Comparison of ENCODE assay signal across 25 cellular contexts in genomic region chr7:102834466-102834865, GRCh38.
DNase-seq lines count a peak whose midpoint lies in the region; ATAC-seq, FAIRE-seq and TF ChIP-seq lines count a peak whose summit lies in the region.
"Had no signal": no experiment of that assay in that cellular context is flagged by ENCODE, and none has a peak within 500 bp of the region (broad histone marks: within the 10 kb centered on the region; RNA-seq: fewer than 3 reads in every experiment).

No MANE protein-coding gene starts in this region.

- CTCF ChIA-PET in endothelial cell of umbilical vein (lab: Charles Lee) = interaction anchor here (0.6 kb wide), 1 partner anchor 228 kb away, joined by 3 read pairs; no protein-coding TSS in a partner anchor

- H3K4me1 ChIP-seq in endothelial cell of umbilical vein (ENCODE audit: control insufficient read depth, extremely low read depth, insufficient read depth, low read length) = peaks cover 27% of the 10 kb centered on the region
- H3K4me1 ChIP-seq in smooth muscle cell (ENCODE audit: low read depth) = peaks cover 12% of the 10 kb centered on the region
- H3K4me1 ChIP-seq: sigmoid colon had no signal

- peaks cover 32% of the 10 kb centered on the region for H3F3A ChIP-seq in smooth muscle cell (ENCODE audit: low read depth)

- WGBS in smooth muscle cell (ENCODE audit: low lambda C conversion rate) = 37% methylated on average over 1 of the region's 1 CpG

- H3K79me2 ChIP-seq in endothelial cell of umbilical vein (ENCODE audit: control insufficient read depth, insufficient read depth, low read length) (no peaks in the 10 kb centered on the region), smooth muscle cell (ENCODE audit: low read depth) (no peaks in the 10 kb centered on the region)

- DNase-seq in HFFc6 = peak; percentile 13
- DNase-seq in RCC 7860 (ENCODE audit: low spot score) = peak; percentile 32
- no peak for DNase-seq in endothelial cell of umbilical vein (ENCODE audit: low read depth, low spot score)
- no peak for DNase-seq in smooth muscle cell (lab: John Stamatoyannopoulos, UW; ENCODE audit: unreplicated experiment)
- no peak for DNase-seq in ureter (ENCODE audit: low spot score)
- no peak for DNase-seq in NCI-H446 (lab: John Stamatoyannopoulos, UW)
- DNase-seq: activated CD4-positive, CD25-positive, alpha-beta regulatory T cell treated with anti-CD3 and anti-CD28 coated beads, Interleukin-2, amount 50 U/mL, for 72 hours; activated CD8-positive, alpha-beta memory T cell treated with anti-CD3 and anti-CD28 coated beads, Interleukin-2, amount 50 U/mL, for 4 hours; DND-41; dorsolateral prefrontal cortex; esophagus squamous epithelium; hippocampal formation; left cardiac atrium; NCI-H1048; NCI-H446 treated with DMSO at 0.1 percent for 48 hours; NCI-H774; occipital lobe; sigmoid colon had no signal

- no peak overlapping the region for H2AFZ ChIP-seq in endothelial cell of umbilical vein (ENCODE audit: low read depth, low read length)
- H2AFZ ChIP-seq in smooth muscle cell (ENCODE audit: low read depth) = no peak overlapping the region

- H3K9me3 Mint-ChIP-seq in HFFc6 = no peaks in the 10 kb centered on the region
- H3K9me3 Mint-ChIP-seq: activated naive CD4-positive, alpha-beta T cell treated with anti-CD3 and anti-CD28 coated beads for 36 hours; activated T-helper 1 cell treated with anti-CD3 and anti-CD28 coated beads, Interleukin-12 subunit alpha, Interleukin-12 subunit beta, Interleukin-2, Interleukin-4 antibody, amounts not matched to agents 30 ng/mL and 10 ng/mL and 1 ng/mL, durations not matched to agents 14 hours and 24 hours and 36 hours; natural killer cell treated with Interleukin-12 subunit alpha and Interleukin-12 subunit beta and Interleukin-15 and Interleukin-18, amount 100 ng/mL, for 72 hours; stimulated activated memory B cell treated with anti-CD40 and anti-IgM and Interleukin-4, amounts not matched to agents 10 μg/mL and 1 μg/mL and 100 μg/mL, for 72 hours had no signal

- H3K9ac ChIP-seq in endothelial cell of umbilical vein (replicated peaks; ENCODE audit: extremely low read depth, insufficient read depth, low read length) (peak overlapping the region; percentile 28), smooth muscle cell (ENCODE audit: low read depth) (peak overlapping the region; percentile 74)

- FAIRE-seq in RCC 7860 (lab: Jason Lieb, UNC) = no peak
- FAIRE-seq in endothelial cell of umbilical vein (lab: Jason Lieb, UNC) = no peak
- FAIRE-seq: endometrium had no signal

- H4K20me1 ChIP-seq in endothelial cell of umbilical vein (replicated peaks; ENCODE audit: control insufficient read depth, extremely low read depth, insufficient read depth, low read length) (no peaks in the 10 kb centered on the region), smooth muscle cell (ENCODE audit: low read depth) (no peaks in the 10 kb centered on the region)

- H3K36me3 ChIP-seq in endothelial cell of umbilical vein (ENCODE audit: control insufficient read depth in 2 of 2, extremely low read depth in 1 of 2, insufficient read depth in 2 of 2, low read length in 2 of 2) (peaks cover 0 to 2% of the 10 kb centered on the region in 2 experiments), smooth muscle cell (ENCODE audit: low read depth) (no peaks in the 10 kb centered on the region)

- no peak for TF ChIP-seq POLR2A in endothelial cell of umbilical vein (IDR thresholded peaks at IDR 0.05; ENCODE audit: low read depth, low read length)

- POLR2A ChIA-PET in endothelial cell of umbilical vein (lab: Charles Lee) = no interaction called here

- H3K4me3 Mint-ChIP-seq in HFFc6 = no peak overlapping the region
- H3K4me3 Mint-ChIP-seq: activated naive CD4-positive, alpha-beta T cell treated with anti-CD3 and anti-CD28 coated beads for 36 hours; activated T-helper 1 cell treated with anti-CD3 and anti-CD28 coated beads, Interleukin-12 subunit alpha, Interleukin-12 subunit beta, Interleukin-2, Interleukin-4 antibody, amounts not matched to agents 30 ng/mL and 10 ng/mL and 1 ng/mL, durations not matched to agents 14 hours and 24 hours and 36 hours; natural killer cell treated with Interleukin-12 subunit alpha and Interleukin-12 subunit beta and Interleukin-15 and Interleukin-18, amount 100 ng/mL, for 72 hours; stimulated activated memory B cell treated with anti-CD40 and anti-IgM and Interleukin-4, amounts not matched to agents 10 μg/mL and 1 μg/mL and 100 μg/mL, for 72 hours had no signal

- no TSS peak for BruUV-seq in endothelial cell of umbilical vein (replicated peaks; lab: Mats Ljungman, UMichigan)

- TF ChIP-seq CTCF in HFFc6 (IDR thresholded peaks at IDR 0.05) (no peak), endothelial cell of umbilical vein (IDR thresholded peaks at IDR 0.05; ENCODE audit: extremely low read depth in 1 of 2, insufficient read depth in 1 of 2, low read depth in 1 of 2, low read length in 2 of 2) (no peak), smooth muscle cell (IDR thresholded peaks at IDR 0.05; ENCODE audit: borderline replicate concordance, insufficient read depth, poor library complexity, severe bottlenecking) (no peak)

- H3K27me3 ChIP-seq in endothelial cell of umbilical vein (ENCODE audit: control insufficient read depth in 2 of 2, insufficient read depth in 2 of 2, low read length in 2 of 2) (no peaks in the 10 kb centered on the region), smooth muscle cell (ENCODE audit: low read depth) (no peaks in the 10 kb centered on the region)
- H3K27me3 ChIP-seq: dorsolateral prefrontal cortex, esophagus squamous epithelium, sigmoid colon had no signal

- H3K4me2 ChIP-seq in endothelial cell of umbilical vein (ENCODE audit: insufficient read depth, low read length) = no peak overlapping the region
- peak overlapping the region; percentile 42 for H3K4me2 ChIP-seq in smooth muscle cell

- H3K9me3 ChIP-seq in endothelial cell of umbilical vein (replicated peaks; ENCODE audit: control insufficient read depth, insufficient read depth, low read length) = no peaks in the 10 kb centered on the region
- no peaks in the 10 kb centered on the region for H3K9me3 ChIP-seq in smooth muscle cell (replicated peaks; ENCODE audit: low read depth)
- H3K9me3 ChIP-seq: esophagus squamous epithelium, sigmoid colon had no signal

- H3K27me3 Mint-ChIP-seq in HFFc6 (ENCODE audit: insufficient read depth) = no peaks in the 10 kb centered on the region; the same call in 1 of the 2 replicates
- H3K27me3 Mint-ChIP-seq: natural killer cell treated with Interleukin-12 subunit alpha and Interleukin-12 subunit beta and Interleukin-15 and Interleukin-18, amount 100 ng/mL, for 72 hours; stimulated activated memory B cell treated with anti-CD40 and anti-IgM and Interleukin-4, amounts not matched to agents 10 μg/mL and 1 μg/mL and 100 μg/mL, for 72 hours had no signal

- H3K36me3 Mint-ChIP-seq in HFFc6 (ENCODE audit: low read depth) = peaks cover 11% of the 10 kb centered on the region

- dilution Hi-C loops in endothelial cell of umbilical vein (cut with MboI; ENCODE audit: extremely low pct_ligation_motif_present, low sequenced_read_pairs) = no loop called here

- peaks cover 72% of the 10 kb centered on the region for H3K4me1 Mint-ChIP-seq in HFFc6 (ENCODE audit: low read depth)
- H3K4me1 Mint-ChIP-seq: stimulated activated memory B cell treated with anti-CD40 and anti-IgM and Interleukin-4, amounts not matched to agents 10 μg/mL and 1 μg/mL and 100 μg/mL, for 72 hours had no signal

- ATAC-seq in GM18870 (IDR thresholded peaks at IDR 0.05; ENCODE audit: unreplicated experiment) = no peak
- ATAC-seq: Right ventricle myocardium inferior had no signal

- H3K4me3 ChIP-seq in endothelial cell of umbilical vein (replicated peaks in 1 of 3; ENCODE audit: insufficient read depth in 1 of 3, low read depth in 1 of 3, low read length in 3 of 3) = no peak overlapping the region
- no peak overlapping the region for H3K4me3 ChIP-seq in smooth muscle cell
- H3K4me3 ChIP-seq: dorsolateral prefrontal cortex, esophagus squamous epithelium, sigmoid colon had no signal

- H3K9me1 ChIP-seq in endothelial cell of umbilical vein (replicated peaks; ENCODE audit: control insufficient read depth, extremely low read depth, insufficient read depth, low read length) = no peaks in the 10 kb centered on the region

- H3K27ac Mint-ChIP-seq in HFFc6 = peak overlapping the region; percentile 15; the same call in 1 of the 2 replicates
- H3K27ac Mint-ChIP-seq: activated naive CD4-positive, alpha-beta T cell treated with anti-CD3 and anti-CD28 coated beads for 36 hours; natural killer cell treated with Interleukin-12 subunit alpha and Interleukin-12 subunit beta and Interleukin-15 and Interleukin-18, amount 100 ng/mL, for 72 hours; stimulated activated memory B cell treated with anti-CD40 and anti-IgM and Interleukin-4, amounts not matched to agents 10 μg/mL and 1 μg/mL and 100 μg/mL, for 72 hours had no signal

- intact Hi-C loops in endothelial cell of umbilical vein (cut with micrococcal nuclease) = no loop called here

- peak overlapping the region; percentile 19 for H3K27ac ChIP-seq in endothelial cell of umbilical vein (ENCODE audit: insufficient read depth, low read depth, low read length)
- peak overlapping the region; percentile 99 for H3K27ac ChIP-seq in smooth muscle cell (ENCODE audit: low read depth)
- H3K27ac ChIP-seq: dorsolateral prefrontal cortex, esophagus squamous epithelium, sigmoid colon had no signal

TF ChIP-seq in endothelial cell of umbilical vein, 7 proteins besides CTCF, POLR2A, EP300 and RAD21:
- no peak for TF ChIP-seq POLR2AphosphoS5 (IDR thresholded peaks at IDR 0.05; ENCODE audit: insufficient read depth, low read depth, low read length)
- TF ChIP-seq GATA2 (IDR thresholded peaks at IDR 0.05; ENCODE audit: insufficient read depth, insufficient read length, low read depth, low read length) = no peak
- no peak for TF ChIP-seq JUN (IDR thresholded peaks at IDR 0.05; ENCODE audit: borderline replicate concordance, insufficient read depth, insufficient read length, low read depth)
- TF ChIP-seq FOS (IDR thresholded peaks at IDR 0.05; ENCODE audit: borderline replicate concordance, insufficient read depth, low read length) = no peak
- TF ChIP-seq MAX (IDR thresholded peaks at IDR 0.05; ENCODE audit: insufficient read depth, insufficient read length) = no peak
- no peak for TF ChIP-seq EZH2 (IDR thresholded peaks at IDR 0.05; ENCODE audit: borderline replicate concordance, low read depth, low read length, severe bottlenecking)
- TF ChIP-seq MYC (IDR thresholded peaks at IDR 0.05; ENCODE audit: low read depth, low read length) = no peak

Comparison
In these comparisons a context has a peak if more than half of its experiments do, and no peak if none do; other contexts are left out.
1. DNase-seq: peak in HFFc6 (single experiment) and RCC 7860 (single experiment); none in endothelial cell of umbilical vein (single experiment), smooth muscle cell (single experiment), ureter (single experiment) and NCI-H446 (0 of 2).